11 cellular contexts compared by ENCODE assay signal in genomic region chr1:164767257-164768044, GRCh38.
A peak's percentile ranks its signal among the peaks of the same experiment; 100 is the strongest.
DNase-seq lines count a peak whose midpoint lies in the region; ATAC-seq and TF ChIP-seq lines count a peak whose summit lies in the region.
"Had no signal": no experiment of that assay in that cellular context is flagged by ENCODE, and none has a peak within 500 bp of the region (broad histone marks: within the 10 kb centered on the region; RNA-seq: fewer than 3 reads in every experiment).

No MANE protein-coding gene starts in this region.

- H3K9me3 ChIP-seq in RWPE2 (ENCODE audit: severe bottlenecking): no peaks in the 10 kb centered on the region

- no peaks in the 10 kb centered on the region for H3K4me1 Mint-ChIP-seq in CD14-positive monocyte
- H3K4me1 Mint-ChIP-seq in stimulated activated naive B cell treated with anti-CD40 and anti-IgM and Interleukin-4, amounts not matched to agents 10 μg/mL and 1 μg/mL and 100 μg/mL, for 72 hours: no peaks in the 10 kb centered on the region

- ATAC-seq in RWPE2 (ENCODE audit: low read depth): peak; percentile 56
- ATAC-seq in stimulated activated naive B cell treated with anti-CD40 and anti-IgM and Interleukin-4, amounts not matched to agents 10 μg/mL and 1 μg/mL and 100 μg/mL, for 72 hours (replicated peaks): no peak

- TF ChIP-seq CTCF in RWPE2 (IDR thresholded peaks at IDR 0.05; ENCODE audit: poor library complexity, severe bottlenecking) (no peak), fibroblast of the aortic adventitia (IDR thresholded peaks at IDR 0.05; ENCODE audit: insufficient read depth, low read length) (no peak), retinal pigment epithelial cell (conservative IDR thresholded peaks at IDR 0.05; ENCODE audit: low read depth, low read length) (no peak), CD14-positive monocyte (IDR thresholded peaks at IDR 0.05) (no peak)

- peaks cover 0 to 2% (median 0%) of the 10 kb centered on the region in 7 donors for H3K9me3 Mint-ChIP-seq in CD14-positive monocyte
- H3K9me3 Mint-ChIP-seq in stimulated activated naive B cell treated with anti-CD40 and anti-IgM and Interleukin-4, amounts not matched to agents 10 μg/mL and 1 μg/mL and 100 μg/mL, for 72 hours: no peaks in the 10 kb centered on the region

- intact Hi-C loops in CD14-positive monocyte (cut with micrococcal nuclease): no loop called here

- no peak overlapping the region for H3K4me3 Mint-ChIP-seq in CD14-positive monocyte
- H3K4me3 Mint-ChIP-seq in stimulated activated naive B cell treated with anti-CD40 and anti-IgM and Interleukin-4, amounts not matched to agents 10 μg/mL and 1 μg/mL and 100 μg/mL, for 72 hours: no peak overlapping the region

- in situ Hi-C loops in Caki2 (cut with HindIII; ENCODE audit: low pct_unique_long_range_greater_than_20kb, low sequenced_read_pairs): no loop called here

- peaks cover 2 to 4% (median 3%) of the 10 kb centered on the region in 3 donors for H3K27me3 Mint-ChIP-seq in CD14-positive monocyte (ENCODE audit: low read depth in 3 of 3)
- H3K27me3 Mint-ChIP-seq in stimulated activated naive B cell treated with anti-CD40 and anti-IgM and Interleukin-4, amounts not matched to agents 10 μg/mL and 1 μg/mL and 100 μg/mL, for 72 hours: no peaks in the 10 kb centered on the region

- H3K36me3 ChIP-seq in RWPE2 (ENCODE audit: low read depth): no peaks in the 10 kb centered on the region

- H3K36me3 Mint-ChIP-seq in CD14-positive monocyte: no peaks in the 10 kb centered on the region
- H3K36me3 Mint-ChIP-seq in stimulated activated naive B cell treated with anti-CD40 and anti-IgM and Interleukin-4, amounts not matched to agents 10 μg/mL and 1 μg/mL and 100 μg/mL, for 72 hours: no peaks in the 10 kb centered on the region

- H3K4me1 ChIP-seq in RWPE2 (ENCODE audit: insufficient read depth, poor library complexity, severe bottlenecking): peaks cover 44% of the 10 kb centered on the region

- DNase-seq in Caki2 (ENCODE audit: low read depth): peak; percentile 92
- no peak for DNase-seq in RWPE2 (ENCODE audit: low spot score)
- DNase-seq in fibroblast of the aortic adventitia (ENCODE audit: low read depth): peak; percentile 99
- peak; percentile 95 for DNase-seq in retinal pigment epithelial cell (ENCODE audit: low read depth)
- DNase-seq in cerebellar nuclear complex (lab: John Stamatoyannopoulos, UW): no peak
- no peak for DNase-seq in CD14-positive monocyte (ENCODE audit: low spot score)
- DNase-seq in GM19240 (ENCODE audit: insufficient read length, low spot score): no peak
- no peak for DNase-seq in stimulated activated naive B cell treated with anti-CD40 and anti-IgM and Interleukin-4, amounts not matched to agents 10 μg/mL and 1 μg/mL and 100 μg/mL, for 72 hours
- DNase-seq: DMS153; effector memory CD4-positive, alpha-beta T cell; NCI-H1105 had no signal

- no peaks in the 10 kb centered on the region for H3K27me3 ChIP-seq in RWPE2 (ENCODE audit: insufficient read depth, poor library complexity, severe bottlenecking)

- H3K4me3 ChIP-seq in RWPE2 (ENCODE audit: severe bottlenecking) (no peak overlapping the region), fibroblast of the aortic adventitia (ENCODE audit: low read depth, low read length) (no peak overlapping the region), retinal pigment epithelial cell (ENCODE audit: low read length) (no peak overlapping the region)

- H3K27ac Mint-ChIP-seq in CD14-positive monocyte: peak overlapping the region in 1 of 7 donors; percentile 75
- H3K27ac Mint-ChIP-seq in stimulated activated naive B cell treated with anti-CD40 and anti-IgM and Interleukin-4, amounts not matched to agents 10 μg/mL and 1 μg/mL and 100 μg/mL, for 72 hours: no peak overlapping the region

- peak overlapping the region; percentile 61 for H3K27ac ChIP-seq in RWPE2 (ENCODE audit: poor library complexity, severe bottlenecking)

Comparison
In these comparisons a context has a peak if more than half of its experiments do, and no peak if none do; other contexts are left out.
1. DNase-seq: peak in Caki2 (single experiment), fibroblast of the aortic adventitia (single experiment) and retinal pigment epithelial cell (single experiment); none in RWPE2 (single experiment), cerebellar nuclear complex (0 of 2), CD14-positive monocyte (single experiment), GM19240 (single experiment) and stimulated activated naive B cell treated with anti-CD40 and anti-IgM and Interleukin-4, amounts not matched to agents 10 μg/mL and 1 μg/mL and 100 μg/mL, for 72 hours (single experiment).